In the genomic region with DNA sequence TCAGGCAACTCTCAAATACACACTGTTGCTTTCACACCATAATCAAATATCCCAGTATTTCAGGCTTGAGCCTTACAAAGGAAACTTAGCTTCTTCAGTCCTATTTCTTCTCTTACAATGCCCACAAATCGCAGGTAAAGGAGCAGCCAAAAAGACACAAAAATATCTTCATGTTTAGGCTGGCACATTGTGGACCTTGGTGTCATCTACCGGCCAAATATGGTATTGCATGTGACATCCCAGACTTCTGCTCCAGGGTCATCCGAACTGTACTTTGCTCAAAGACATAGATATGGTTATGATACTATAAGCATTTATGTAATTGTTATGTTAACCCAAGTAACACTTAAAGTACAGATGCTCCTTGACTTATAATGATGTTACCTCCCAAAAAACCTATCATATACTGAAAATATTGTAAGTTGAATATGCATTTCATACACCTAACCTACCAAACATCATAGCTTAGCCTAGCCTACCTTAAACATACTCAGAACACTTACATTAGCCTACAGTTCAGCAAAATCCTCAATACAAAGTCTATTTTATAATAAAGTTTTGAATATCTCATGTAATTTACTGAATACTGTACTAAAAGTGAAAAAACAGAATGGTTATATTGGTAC, we compare ENCODE assay signal across 8 cellular contexts. TPM values are rescaled to one million over a fixed set of nuclear protein-coding genes. Genes with fewer than 3 reads are reported as not detected.
A peak's percentile ranks its signal among the peaks of the same experiment; 100 is the strongest.
DNase-seq lines count a peak whose midpoint lies in the region; ATAC-seq and TF ChIP-seq lines count a peak whose summit lies in the region.

No MANE protein-coding gene starts in this region.

- peak; percentile 95 for TF ChIP-seq CTCF in WERI-Rb-1 (IDR thresholded peaks at IDR 0.05; ENCODE audit: low read depth, low read length)

- no peaks in the 10 kb centered on the region for H3K9me3 ChIP-seq in WERI-Rb-1 (ENCODE audit: severe bottlenecking)

- ATAC-seq in activated CD4-positive, CD25-positive, alpha-beta regulatory T cell treated with anti-CD3 and anti-CD28 coated beads, Interleukin-2, amount 50 U/mL, for 24 hours = no peak
- ATAC-seq in left lobe of liver (peak; percentile 93), HG02884 (IDR thresholded peaks at IDR 0.05; ENCODE audit: unreplicated experiment) (no peak)

- no peak overlapping the region for H3K4me3 ChIP-seq in WERI-Rb-1 (ENCODE audit: low read depth, low read length)

- peak; percentile 5 to 53 (median 16) for DNase-seq in activated CD4-positive, CD25-positive, alpha-beta regulatory T cell (lab: John Stamatoyannopoulos, UW)
- DNase-seq in MV-4-11 (lab: John Stamatoyannopoulos, UW) = peak; percentile 18
- peak; percentile 56 for DNase-seq in WERI-Rb-1
- peak; percentile 33 for DNase-seq in central memory CD4-positive, alpha-beta T cell
- no peak for DNase-seq in left lobe of liver (ENCODE audit: low spot score)
- peak; percentile 17 to 35 (median 21) for DNase-seq in stimulated activated CD4-positive, alpha-beta T cell treated with anti-CD3 and anti-CD28 coated beads, TNF-alpha, amount 100 ng/mL, for 48 hours (ENCODE audit: low read depth in 3 of 3)

- H3K27ac ChIP-seq in WERI-Rb-1 = no peak overlapping the region

- H3K27me3 ChIP-seq in WERI-Rb-1 (ENCODE audit: insufficient read depth, low read depth, severe bottlenecking) = peaks cover 2% of the 10 kb centered on the region

- H3K36me3 ChIP-seq in WERI-Rb-1 = no peaks in the 10 kb centered on the region

RNA-seq across cellular contexts. Expression of a gene that starts 4.6 kb away (rescaled TPM):
- not detected for total RNA-seq in left lobe of liver

RNA-seq across cellular contexts. Expression of a gene that starts 30.0 kb away (rescaled TPM):
- total RNA-seq in left lobe of liver = 0.93 TPM

RNA-seq across cellular contexts. Expression of a gene that starts 43.4 kb away (rescaled TPM):
- 3.0 TPM for total RNA-seq in left lobe of liver
